In genomic region chr7:80729586-80730320, GRCh38 we compare ENCODE assay signal across 19 cellular contexts.
DNase-seq lines count a peak whose midpoint lies in the region; ATAC-seq and TF ChIP-seq lines count a peak whose summit lies in the region.
"Had no signal": no experiment of that assay in that cellular context is flagged by ENCODE, and none has a peak within 500 bp of the region (broad histone marks: within the 10 kb centered on the region; RNA-seq: fewer than 3 reads in every experiment).

No MANE protein-coding gene starts in this region.

- TF ChIP-seq POLR2A in IMR-90 (IDR thresholded peaks at IDR 0.05; ENCODE audit: low read depth, low read length): no peak

- H3K9ac ChIP-seq in IMR-90 (ENCODE audit: low read depth, low read length): no peak overlapping the region

- H3K27ac ChIP-seq in IMR-90 (ENCODE audit: insufficient read depth, low read length): peak overlapping the region; percentile 41; the same call in 1 of the 2 replicates
- H3K27ac ChIP-seq: adrenal gland, colonic mucosa, epithelial cell of prostate, thyroid gland had no signal

- H3K4me1 Mint-ChIP-seq in chondrocyte (ENCODE audit: low read depth): peaks cover 32% of the 10 kb centered on the region

- 0 out of 3 replicates have a peak overlapping the region, but pooled peaks have one; percentile 12 for H2BK15ac ChIP-seq in IMR-90 (ENCODE audit: low read depth, low read length)

- peak overlapping the region in 1 of 2 experiments; percentile 36; a peak in 1 of 4 replicates for H4K8ac ChIP-seq in IMR-90 (ENCODE audit: low read depth in 2 of 2, low read length in 2 of 2)

- dilution Hi-C loops in IMR-90 (cut with HindIII; ENCODE audit: low sequenced_read_pairs, unreplicated experiment): no loop called here

- H3K27me3 ChIP-seq in IMR-90 (ENCODE audit: control insufficient read depth, insufficient read depth, low read length): no peaks in the 10 kb centered on the region
- H3K27me3 ChIP-seq: adrenal gland, colonic mucosa, thyroid gland had no signal

- peak overlapping the region; percentile 29 for H3K27ac Mint-ChIP-seq in chondrocyte (ENCODE audit: unreplicated experiment)
- H3K27ac Mint-ChIP-seq: activated CD4-positive, alpha-beta memory T cell treated with anti-CD3 and anti-CD28 coated beads for 36 hours had no signal

- peak overlapping the region; percentile 52; the same call in 1 of the 2 replicates for H2BK20ac ChIP-seq in IMR-90 (ENCODE audit: low read depth, low read length)

- H3K9me3 ChIP-seq in IMR-90 (ENCODE audit: control insufficient read depth, insufficient read depth, low read length): no peaks in the 10 kb centered on the region
- H3K9me3 ChIP-seq: adrenal gland, colonic mucosa, HAP-1, thyroid gland had no signal

- WGBS in IMR-90 (ENCODE audit: extremely low coverage in 2 of 2, insufficient read length in 1 of 2), 2 experiments: no CpG with 5 or more reads among the region's 2 CpGs

- H3K9me1 ChIP-seq in IMR-90 (ENCODE audit: insufficient read depth, low read length): no peaks in the 10 kb centered on the region

- peak overlapping the region; percentile 9 for H2BK5ac ChIP-seq in IMR-90 (ENCODE audit: low read depth, low read length, poor library complexity, severe bottlenecking)

- H3K27me3 Mint-ChIP-seq in chondrocyte (ENCODE audit: low read depth): no peaks in the 10 kb centered on the region
- H3K27me3 Mint-ChIP-seq: activated CD4-positive, alpha-beta memory T cell treated with anti-CD3 and anti-CD28 coated beads for 36 hours had no signal

- H3K56ac ChIP-seq in IMR-90 (ENCODE audit: extremely low read depth, insufficient read depth, low read length): no peak overlapping the region

- peaks cover 10% of the 10 kb centered on the region for H3K4me1 ChIP-seq in IMR-90 (ENCODE audit: control insufficient read depth, insufficient read depth, low read length)
- H3K4me1 ChIP-seq: adrenal gland, colonic mucosa had no signal

- H3K4me3 ChIP-seq in IMR-90 (ENCODE audit: insufficient read depth, low read depth, low read length): no peak overlapping the region
- H3K4me3 ChIP-seq: adrenal gland, colonic mucosa, HAP-1, lung, thyroid gland had no signal

- H2BK120ac ChIP-seq in IMR-90 (ENCODE audit: low read depth, low read length): peak overlapping the region; percentile 22; the same call in 1 of the 2 replicates

- no TSS peak for BruUV-seq in IMR-90 (replicated peaks; lab: Mats Ljungman, UMichigan)

- H4K5ac ChIP-seq in IMR-90 (ENCODE audit: low read depth, low read length): peak overlapping the region; percentile 8; the same call in 1 of the 2 replicates

- peak; percentile 77 for ATAC-seq in IMR-90 (ENCODE audit: low read depth)
- ATAC-seq in left ventricle myocardium superior: peak; percentile 81

- no peak overlapping the region; the same call in 1 of the 2 replicates for H3K14ac ChIP-seq in IMR-90 (replicated peaks; ENCODE audit: low read depth, low read length)

- no peaks in the 10 kb centered on the region for H3K79me1 ChIP-seq in IMR-90 (ENCODE audit: low read depth in 1 of 2, low read length in 2 of 2)

- no peaks in the 10 kb centered on the region for H3K9me3 Mint-ChIP-seq in chondrocyte (ENCODE audit: low read depth)
- H3K9me3 Mint-ChIP-seq: neural crest cell had no signal

- TF ChIP-seq CTCF in IMR-90 (conservative IDR thresholded peaks at IDR 0.05; ENCODE audit: low read depth, low read length) (no peak), chondrocyte (IDR thresholded peaks at IDR 0.05) (no peak)

- DNase-seq in AG08396 (ENCODE audit: low spot score) (peak; percentile 16), IMR-90 (peak; percentile 70), chondrocyte (ENCODE audit: low spot score) (no peak), left ventricle myocardium superior (no peak), HCEC 1CT (no peak), NCI-H526 (lab: John Stamatoyannopoulos, UW) (no peak), D341Med (ENCODE audit: low spot score) (no peak), NCI-H2196 treated with DMSO at 0.1 percent for 48 hours (lab: John Stamatoyannopoulos, UW; ENCODE audit: unreplicated experiment) (no peak)
- DNase-seq: activated CD4-positive, alpha-beta memory T cell treated with anti-CD3 and anti-CD28 coated beads for 36 hours; colonic mucosa; NCI-H1105; retina; stimulated activated CD4-positive, alpha-beta T cell treated with anti-CD3 and anti-CD28 coated beads, Interleukin-2, amount 100 ng/mL, for 24 hours; thyroid gland had no signal

- no peak overlapping the region for H3K23ac ChIP-seq in IMR-90 (ENCODE audit: low read depth, low read length)

- H2AK9ac ChIP-seq in IMR-90 (replicated peaks; ENCODE audit: low read depth, low read length, poor library complexity): no peak overlapping the region

- peak overlapping the region; percentile 48 for H3K4me2 ChIP-seq in IMR-90 (ENCODE audit: low read depth, low read length)

- peak overlapping the region; percentile 24; the same call in 1 of the 2 replicates for H3K4ac ChIP-seq in IMR-90 (ENCODE audit: low read depth, low read length)

- peak overlapping the region; percentile 84 for H3K18ac ChIP-seq in IMR-90 (ENCODE audit: low read depth, low read length)

- no peak for TF ChIP-seq RAD21 in IMR-90 (IDR thresholded peaks at IDR 0.05; ENCODE audit: low read length)

- H2AFZ ChIP-seq in IMR-90 (replicated peaks; ENCODE audit: low read length, poor library complexity): no peak overlapping the region

- CTCF ChIA-PET in IMR-90 (lab: Yijun Ruan, JAX): interaction anchor here (0.7 kb wide), 1 partner anchor 566 kb away, joined by 3 read pairs; no protein-coding TSS in a partner anchor

- H4K20me1 ChIP-seq in IMR-90 (ENCODE audit: insufficient read depth, low read length): no peaks in the 10 kb centered on the region

- intact Hi-C loops in IMR-90 (cut with micrococcal nuclease) (no loop called here), left ventricle myocardium superior (cut with micrococcal nuclease) (no loop called here)

- no peaks in the 10 kb centered on the region for H3K36me3 Mint-ChIP-seq in chondrocyte (ENCODE audit: low read depth)
- H3K36me3 Mint-ChIP-seq: activated CD4-positive, alpha-beta memory T cell treated with anti-CD3 and anti-CD28 coated beads for 36 hours had no signal

- no peak overlapping the region for H3K4me3 Mint-ChIP-seq in chondrocyte (ENCODE audit: unreplicated experiment)
- H3K4me3 Mint-ChIP-seq: activated CD4-positive, alpha-beta memory T cell treated with anti-CD3 and anti-CD28 coated beads for 36 hours; neural crest cell had no signal

- H3K36me3 ChIP-seq in IMR-90 (ENCODE audit: control insufficient read depth, insufficient read depth, low read length): no peaks in the 10 kb centered on the region
- H3K36me3 ChIP-seq: adrenal gland, colonic mucosa, HAP-1, thyroid gland had no signal

- in situ Hi-C loops in IMR-90 (cut with MboI; ENCODE audit: low sequenced_read_pairs): no loop called here

- no peak overlapping the region for H2AK5ac ChIP-seq in IMR-90 (ENCODE audit: low read depth, low read length)

- POLR2A ChIA-PET in IMR-90 (lab: Charles Lee; ENCODE audit: unreplicated experiment): interaction anchor here (1.0 kb wide), 1 partner anchor 10 kb away, joined by 3 read pairs; no protein-coding TSS in a partner anchor

- no peak overlapping the region for H4K91ac ChIP-seq in IMR-90 (ENCODE audit: insufficient read depth, low read depth, low read length)

TF ChIP-seq in IMR-90, 13 proteins besides CTCF, POLR2A, EP300 and RAD21:
- no peak for TF ChIP-seq USF2 (IDR thresholded peaks at IDR 0.05; ENCODE audit: low read depth, low read length)
- no peak for TF ChIP-seq BHLHE40 (IDR thresholded peaks at IDR 0.05; ENCODE audit: low read depth, low read length)
- no peak for TF ChIP-seq RFX5 (IDR thresholded peaks at IDR 0.05; ENCODE audit: low read depth, low read length)
- TF ChIP-seq CEBPB (IDR thresholded peaks at IDR 0.05; ENCODE audit: low read depth, low read length): no peak
- no peak for TF ChIP-seq MAZ (IDR thresholded peaks at IDR 0.05; ENCODE audit: borderline replicate concordance, low read depth, low read length)
- no peak for TF ChIP-seq NFE2L2 (IDR thresholded peaks at IDR 0.05; ENCODE audit: low read depth, low read length)
- TF ChIP-seq ELK1 (IDR thresholded peaks at IDR 0.05; ENCODE audit: borderline replicate concordance, low read depth, low read length): no peak
- no peak for TF ChIP-seq MXI1 (IDR thresholded peaks at IDR 0.05; ENCODE audit: borderline replicate concordance, low read depth, low read length)
- no peak for TF ChIP-seq RCOR1 (IDR thresholded peaks at IDR 0.05; ENCODE audit: insufficient replicate concordance, low read length)
- no peak for TF ChIP-seq SMC3 (IDR thresholded peaks at IDR 0.05; ENCODE audit: low read depth, low read length)
- TF ChIP-seq FOS (IDR thresholded peaks at IDR 0.05; ENCODE audit: low read depth, low read length): no peak
- TF ChIP-seq CHD1 (IDR thresholded peaks at IDR 0.05; ENCODE audit: low read depth, low read length): no peak
- TF ChIP-seq MAFK (IDR thresholded peaks at IDR 0.05; ENCODE audit: low read depth, low read length): no peak

Comparison
In these comparisons a context has a peak if more than half of its experiments do, and no peak if none do; other contexts are left out.
1. DNase-seq: peak in AG08396 (single experiment) and IMR-90 (single experiment); none in chondrocyte (single experiment), left ventricle myocardium superior (single experiment), HCEC 1CT (single experiment), NCI-H526 (0 of 2), D341Med (single experiment) and NCI-H2196 treated with DMSO at 0.1 percent for 48 hours (single experiment).